Comparison of ENCODE assay signal across 8 cellular contexts in genomic region chr5:26700759-26701384, GRCh38.
DNase-seq lines count a peak whose midpoint lies in the region; ATAC-seq lines count a peak whose summit lies in the region.

No MANE protein-coding gene starts in this region.

- no peaks in the 10 kb centered on the region for H3K36me3 ChIP-seq in adipocyte (ENCODE audit: control insufficient read depth, insufficient read depth, low read length, severe bottlenecking)

- H3K27me3 ChIP-seq in adipocyte (replicated peaks; ENCODE audit: control insufficient read depth, insufficient read depth, low read length) = no peaks in the 10 kb centered on the region

- DNase-seq in DMS 273 (lab: John Stamatoyannopoulos, UW; ENCODE audit: unreplicated experiment) (peak; percentile 67), NCI-H345 treated with DMSO at 0.1 percent for 48 hours (lab: John Stamatoyannopoulos, UW; ENCODE audit: unreplicated experiment) (peak; percentile 44), adipocyte (ENCODE audit: low read depth) (peak; percentile 4), medulla oblongata (ENCODE audit: extremely low spot score) (peak; percentile 55), GOT3 (lab: John Stamatoyannopoulos, UW) (no peak), activated gamma-delta T cell treated with Interleukin-2 at 50 U/mL for 16 hours (no peak)

- ATAC-seq in HG02884 (IDR thresholded peaks at IDR 0.05; ENCODE audit: unreplicated experiment) (peak; percentile 82), GM18873 (IDR thresholded peaks at IDR 0.05; ENCODE audit: low FRiP score, unreplicated experiment) (no peak)

- H3K4me3 ChIP-seq in adipocyte (ENCODE audit: low read length) = no peak overlapping the region

- no peak overlapping the region for H3K9ac ChIP-seq in adipocyte (ENCODE audit: low read length)

- H3K9me3 ChIP-seq in adipocyte (ENCODE audit: control insufficient read depth, low read length) = no peaks in the 10 kb centered on the region

- no peaks in the 10 kb centered on the region for H3K4me1 ChIP-seq in adipocyte (ENCODE audit: control insufficient read depth, insufficient read depth, low read length)

Comparison
In these comparisons a context has a peak if more than half of its experiments do, and no peak if none do; other contexts are left out.
1. DNase-seq: peak in DMS 273 (single experiment), NCI-H345 treated with DMSO at 0.1 percent for 48 hours (single experiment), adipocyte (single experiment) and medulla oblongata (single experiment); none in GOT3 (single experiment) and activated gamma-delta T cell treated with Interleukin-2 at 50 U/mL for 16 hours (single experiment).